ENCODE assay signal across 30 cellular contexts in the genomic region with DNA sequence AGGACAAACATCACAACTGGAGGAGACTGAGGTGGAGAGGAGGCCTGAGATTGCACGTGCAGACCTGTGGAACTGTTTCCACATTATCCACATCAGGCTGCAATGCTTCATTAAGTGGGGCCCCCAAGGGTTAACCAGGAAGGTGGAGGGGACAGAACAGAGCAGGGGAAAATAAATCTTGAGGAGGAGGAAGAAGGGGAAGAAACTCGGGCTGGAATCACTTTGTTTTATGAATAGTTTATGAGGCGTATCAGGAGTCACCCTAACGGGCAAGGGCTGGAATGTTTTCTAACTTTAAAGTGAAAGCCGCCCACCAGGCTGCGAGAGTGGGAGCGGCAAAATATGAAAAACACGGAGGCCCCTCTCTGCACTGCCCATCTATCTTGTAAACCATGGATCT.
"Had no signal": no experiment of that assay in that cellular context is flagged by ENCODE, and none has a peak within 500 bp of the region (broad histone marks: within the 10 kb centered on the region; RNA-seq: fewer than 3 reads in every experiment).

No MANE protein-coding gene starts in this region.

- H2AFZ ChIP-seq: PC-9 had no signal

- H3K4me2 ChIP-seq: PC-9 had no signal

- H3K4me3 ChIP-seq: cardiac muscle cell, PC-9, SJCRH30, SK-N-MC had no signal

- FAIRE-seq: RCC 7860 had no signal

- H3K27ac ChIP-seq: brain microvascular endothelial cell, cardiac muscle cell, PC-9, SJCRH30, SK-N-MC, WERI-Rb-1 had no signal

- ATAC-seq: activated CD8-positive, alpha-beta memory T cell treated with anti-CD3 and anti-CD28 coated beads, Interleukin-2, amount 10 ng/mL, durations not matched to agents 7 days and 5 days; activated naive CD8-positive, alpha-beta T cell treated with anti-CD3 and anti-CD28 coated beads, Interleukin-2, amount 50 U/mL, for 24 hours had no signal

- H3K9me3 ChIP-seq: SJCRH30 had no signal

- H3K36me3 ChIP-seq: brain microvascular endothelial cell, cardiac muscle cell, SJCRH30, WERI-Rb-1 had no signal

- H3K4me1 ChIP-seq: SJCRH30 had no signal

- H3K27me3 ChIP-seq: brain microvascular endothelial cell, cardiac muscle cell, SJCRH30 had no signal

- DNase-seq: activated CD4-positive, alpha-beta memory T cell treated with anti-CD3 and anti-CD28 coated beads, Interleukin-2, amount 10 ng/mL, durations not matched to agents 7 days and 5 days; activated CD4-positive, alpha-beta T cell treated with anti-CD3 and anti-CD28 coated beads for 1 hour; activated CD4-positive, alpha-beta T cell treated with anti-CD3 and anti-CD28 coated beads for 48 hours; activated CD4-positive, CD25-positive, alpha-beta regulatory T cell; activated CD8-positive, alpha-beta memory T cell treated with anti-CD3 and anti-CD28 coated beads for 24 hours; activated CD8-positive, alpha-beta memory T cell treated with anti-CD3 and anti-CD28 coated beads, Interleukin-2, amount 10 ng/mL, durations not matched to agents 7 days and 5 days; activated CD8-positive, alpha-beta memory T cell treated with anti-CD3 and anti-CD28 coated beads, Interleukin-2, amount 50 U/mL, for 48 hours; activated effector memory CD4-positive, alpha-beta T cell treated with Interleukin-2 at 50 U/mL for 16 hours; activated naive CD4-positive, alpha-beta T cell treated with anti-CD3 and anti-CD28 coated beads, Interleukin-2, amount 10 ng/mL, durations not matched to agents 7 days and 5 days; activated naive CD8-positive, alpha-beta T cell treated with anti-CD3 and anti-CD28 coated beads, Interleukin-2, amount 50 U/mL, for 24 hours; activated T-cell treated with anti-CD3 and anti-CD28 coated beads, Interleukin-2, amount 50 U/mL, for 48 hours; anterior cingulate cortex; brain microvascular endothelial cell; Karpas-422; KBM-7; NCI-H1105 treated with DMSO at 0.1 percent for 48 hours; NCI-H1436; NCI-H1694 treated with DMSO at 0.1 percent for 48 hours; NCI-H2029; NCI-H345; NCI-H524 treated with DMSO at 0.1 percent for 48 hours; NK-92 treated with Interleukin-12 subunit alpha and Interleukin-12 subunit beta, amount 100 ng/mL, for 24 hours; PC-9; Right ventricle myocardium superior; SJCRH30; T1000; WERI-Rb-1 had no signal
